In the genomic region with DNA sequence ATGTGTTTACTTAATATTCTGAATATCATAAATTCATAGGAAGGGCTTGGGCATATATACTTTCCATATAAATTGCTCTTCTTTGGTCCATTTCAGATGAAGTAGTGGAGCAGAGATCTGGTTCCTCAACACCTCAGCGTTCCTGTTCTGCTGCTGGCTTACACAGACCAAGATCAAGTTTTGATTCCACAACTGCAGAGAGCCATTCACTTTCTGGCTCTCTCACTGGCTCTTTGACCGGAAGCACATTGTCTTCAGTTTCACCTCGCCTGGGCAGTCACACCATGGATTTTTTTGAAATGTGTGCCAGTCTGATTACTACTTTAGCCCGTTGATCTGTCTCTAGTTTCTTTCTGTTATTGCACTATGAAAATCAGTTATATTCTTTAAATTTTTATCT, we compare ENCODE assay signal across 7 cellular contexts.
"Had no signal": no experiment of that assay in that cellular context is flagged by ENCODE, and none has a peak within 500 bp of the region (broad histone marks: within the 10 kb centered on the region; RNA-seq: fewer than 3 reads in every experiment).

No MANE protein-coding gene starts in this region.

- H2AFZ ChIP-seq: GM23338 had no signal

- DNase-seq: H9, HCEC 1CT, IMR-90, KG1 had no signal

- FAIRE-seq: HTR-8/SVneo, K562 had no signal

- ATAC-seq: GM23338, K562 had no signal

- H3K4me3 ChIP-seq: GM23338, K562 had no signal

- H3K4me2 ChIP-seq: GM23338 had no signal
